Comparison of ENCODE assay signal across 27 cellular contexts in genomic region chr18:78571831-78572347, GRCh38.
"Had no signal": no experiment of that assay in that cellular context is flagged by ENCODE, and none has a peak within 500 bp of the region (broad histone marks: within the 10 kb centered on the region; RNA-seq: fewer than 3 reads in every experiment).

No MANE protein-coding gene starts in this region.

- ATAC-seq: left colon; left ventricle myocardium superior; mucosa of descending colon; naive thymus-derived CD8-positive, alpha-beta T cell; right lobe of liver had no signal

- H3K36me3 ChIP-seq: cardiac muscle cell, colonic mucosa, lower lobe of right lung, right lobe of liver, suprapubic skin, transverse colon had no signal

- H2AFZ ChIP-seq: parathyroid adenoma had no signal

- H3K4me1 Mint-ChIP-seq: central memory CD8-positive, alpha-beta T cell; immature natural killer cell; mesothelial cell of epicardium; naive thymus-derived CD8-positive, alpha-beta T cell; neural crest cell had no signal

- H3K27me3 Mint-ChIP-seq: central memory CD8-positive, alpha-beta T cell; dendritic cell treated with granulocyte-macrophage colony-stimulating factor and Interleukin-4, amounts not matched to agents 40 ng/mL and 50 ng/mL, for 4 days; stimulated activated naive CD8-positive, alpha-beta T cell treated with anti-CD3 and anti-CD28 coated beads, Interleukin-15, Interleukin-2, amounts not matched to agents 100 ng/mL and 50 ng/mL, for 24 hours had no signal

- H3K4me1 ChIP-seq: colonic mucosa, lower lobe of right lung, parathyroid adenoma, right lobe of liver, suprapubic skin, transverse colon had no signal

- H3K9me3 ChIP-seq: colonic mucosa had no signal

- DNase-seq: colonic mucosa; effector CD8-positive, alpha-beta T cell; hypothalamus; immature natural killer cell; islet precursor cell; kidney glomerular epithelial cell; left colon; left ventricle myocardium superior; lower lobe of right lung; mucosa of descending colon; naive thymus-derived CD8-positive, alpha-beta T cell; small intestine; stimulated activated CD4-positive, alpha-beta T cell treated with anti-CD3 and anti-CD28 coated beads, Interleukin-12 subunit alpha, Interleukin-12 subunit beta, amount 100 ng/mL, for 4 hours; stimulated activated CD4-positive, alpha-beta T cell treated with anti-CD3 and anti-CD28 coated beads, Interleukin-1b, Interleukin-23, amount 100 ng/mL, for 48 hours; stimulated activated CD4-positive, alpha-beta T cell treated with anti-CD3 and anti-CD28 coated beads, Interleukin-4, amount 100 ng/mL, for 1 hour; stimulated activated CD8-positive, alpha-beta memory T cell treated with anti-CD3 and anti-CD28 coated beads, Interleukin-4, amount 100 ng/mL, for 48 hours; transverse colon had no signal

- H3K27ac ChIP-seq: cardiac muscle cell, colonic mucosa, lower lobe of right lung, parathyroid adenoma, right lobe of liver, suprapubic skin, transverse colon had no signal

- H3K27me3 ChIP-seq: cardiac muscle cell, colonic mucosa, right lobe of liver, suprapubic skin, transverse colon had no signal

- H3K4me3 ChIP-seq: cardiac muscle cell, colonic mucosa, lower lobe of right lung, mucosa of descending colon, right lobe of liver, suprapubic skin, transverse colon had no signal

- H3K9ac ChIP-seq: parathyroid adenoma had no signal

- H3K27ac Mint-ChIP-seq: dendritic cell treated with granulocyte-macrophage colony-stimulating factor and Interleukin-4, amounts not matched to agents 40 ng/mL and 50 ng/mL, for 4 days; immature natural killer cell; mesothelial cell of epicardium; progenitor cell of endocrine pancreas; stimulated activated naive CD8-positive, alpha-beta T cell treated with anti-CD3 and anti-CD28 coated beads, Interleukin-15, Interleukin-2, amounts not matched to agents 100 ng/mL and 50 ng/mL, for 24 hours had no signal

- H3K4me3 Mint-ChIP-seq: central memory CD8-positive, alpha-beta T cell; dendritic cell treated with granulocyte-macrophage colony-stimulating factor and Interleukin-4, amounts not matched to agents 40 ng/mL and 50 ng/mL, for 4 days; immature natural killer cell; mesothelial cell of epicardium; naive thymus-derived CD8-positive, alpha-beta T cell; neural crest cell; stimulated activated naive CD8-positive, alpha-beta T cell treated with anti-CD3 and anti-CD28 coated beads, Interleukin-15, Interleukin-2, amounts not matched to agents 100 ng/mL and 50 ng/mL, for 24 hours had no signal
